9 cellular contexts compared by ENCODE assay signal in genomic region chr3:5198986-5199731, GRCh38. TPM values are rescaled to one million over a fixed set of nuclear protein-coding genes. Genes with fewer than 3 reads are reported as not detected.
A peak's percentile ranks its signal among the peaks of the same experiment; 100 is the strongest.
DNase-seq lines count a peak whose midpoint lies in the region; ATAC-seq lines count a peak whose summit lies in the region.
"Had no signal": no experiment of that assay in that cellular context is flagged by ENCODE, and none has a peak within 500 bp of the region (broad histone marks: within the 10 kb centered on the region; RNA-seq: fewer than 3 reads in every experiment).

No MANE protein-coding gene starts in this region.

- peaks cover 78% of the 10 kb centered on the region for H3K36me3 Mint-ChIP-seq in activated naive CD8-positive, alpha-beta T cell treated with anti-CD3 and anti-CD28 coated beads for 36 hours

- H3K4me3 ChIP-seq in BLaER1 (no peak overlapping the region), HAP-1 (no peak overlapping the region)

- H3K36me3 ChIP-seq in BLaER1, result peaks cover 100% of the 10 kb centered on the region
- H3K36me3 ChIP-seq in HAP-1 (replicated peaks), result peaks cover 51% of the 10 kb centered on the region

- peak overlapping the region; percentile 97 for H3K4me2 ChIP-seq in BLaER1

- H3K27ac ChIP-seq in BLaER1, result peak overlapping the region; percentile 100; the same call in 1 of the 2 replicates

- H3K9me3 ChIP-seq in BLaER1 (no peaks in the 10 kb centered on the region), HAP-1 (no peaks in the 10 kb centered on the region)

- DNase-seq in activated naive CD8-positive, alpha-beta T cell treated with anti-CD3 and anti-CD28 coated beads for 36 hours, result no peak
- no peak for DNase-seq in HAP-1 (ENCODE audit: low spot score in 2 of 2)
- no peak for DNase-seq in T-helper 9 cell
- no peak for DNase-seq in putamen (ENCODE audit: low spot score)
- DNase-seq: NCI-H1105 treated with DMSO at 0.1 percent for 48 hours had no signal

- peaks cover 100% of the 10 kb centered on the region for H3K4me1 ChIP-seq in BLaER1
- peaks cover 6% of the 10 kb centered on the region for H3K4me1 ChIP-seq in HAP-1

- ATAC-seq in GM19463 (IDR thresholded peaks at IDR 0.05; ENCODE audit: unreplicated experiment) (peak; percentile 36), HG03457 (IDR thresholded peaks at IDR 0.05; ENCODE audit: unreplicated experiment) (peak; percentile 31), GM19324 (IDR thresholded peaks at IDR 0.05; ENCODE audit: low FRiP score, unreplicated experiment) (no peak)

- H3K27me3 Mint-ChIP-seq in activated naive CD8-positive, alpha-beta T cell treated with anti-CD3 and anti-CD28 coated beads for 36 hours, result no peaks in the 10 kb centered on the region

- peak overlapping the region; percentile 95 for H3K27ac Mint-ChIP-seq in activated naive CD8-positive, alpha-beta T cell treated with anti-CD3 and anti-CD28 coated beads for 36 hours

- peak overlapping the region; percentile 11 for H3K4me3 Mint-ChIP-seq in activated naive CD8-positive, alpha-beta T cell treated with anti-CD3 and anti-CD28 coated beads for 36 hours

- in situ Hi-C loops in HAP-1 (cut with MboI; ENCODE audit: low sequenced_read_pairs), result no loop called here

- peak overlapping the region; percentile 100 for H3K9ac ChIP-seq in BLaER1

- H3K9me3 Mint-ChIP-seq in activated naive CD8-positive, alpha-beta T cell treated with anti-CD3 and anti-CD28 coated beads for 36 hours, result peaks cover 8% of the 10 kb centered on the region

- no peaks in the 10 kb centered on the region for H3K27me3 ChIP-seq in BLaER1
- no peaks in the 10 kb centered on the region for H3K27me3 ChIP-seq in HAP-1 (ENCODE audit: low read depth)

- H4K20me1 ChIP-seq in BLaER1, result peaks cover 100% of the 10 kb centered on the region

- peaks cover 69% of the 10 kb centered on the region for H3K4me1 Mint-ChIP-seq in activated naive CD8-positive, alpha-beta T cell treated with anti-CD3 and anti-CD28 coated beads for 36 hours

RNA-seq across cellular contexts. Expression of gene EDEM1, which starts 11.7 kb away (rescaled TPM):
- 100 to 1,000 TPM; 132 to 133 TPM for total RNA-seq in activated naive CD8-positive, alpha-beta T cell treated with anti-CD3 and anti-CD28 coated beads for 36 hours
